ENCODE assay signal across 6 cellular contexts in genomic region chr19:49422407-49423277, GRCh38. TPM values are rescaled to one million over a fixed set of nuclear protein-coding genes. Genes with fewer than 3 reads are reported as not detected.
DNase-seq lines count a peak whose midpoint lies in the region; ATAC-seq, FAIRE-seq and TF ChIP-seq lines count a peak whose summit lies in the region.

No MANE protein-coding gene starts in this region.

- peak overlapping the region; percentile 53 for H3K4me3 ChIP-seq in CD8-positive, alpha-beta memory T cell (ENCODE audit: low read length)
- H3K4me3 ChIP-seq in cardiac fibroblast (replicated peaks in 1 of 2; ENCODE audit: low read depth in 2 of 2, low read length in 2 of 2) (no peak overlapping the region), pancreas (peak overlapping the region in 1 of 4 donors; percentile 22)

- intact Hi-C loops in pancreas (cut with DNase I) = no loop called here

- H3K27me3 ChIP-seq in CD8-positive, alpha-beta memory T cell (ENCODE audit: insufficient read depth, low read length, poor library complexity, severe bottlenecking) = peaks cover 70% of the 10 kb centered on the region
- H3K27me3 ChIP-seq in pancreas = peaks cover 0 to 40% (median 11%) of the 10 kb centered on the region in 4 donors

- H3K36me3 Mint-ChIP-seq in CD8-positive, alpha-beta memory T cell = no peaks in the 10 kb centered on the region

- peak; percentile 27 to 63 (median 41) for DNase-seq in CD8-positive, alpha-beta memory T cell
- DNase-seq in NCI-H2227 treated with DMSO at 0.1 percent for 48 hours (lab: John Stamatoyannopoulos, UW) = peak; percentile 15
- peak in 1 of 2 donors; percentile 50 for DNase-seq in cardiac fibroblast (ENCODE audit: low read depth in 2 of 2)
- peak in 1 of 6 donors; percentile 73 for DNase-seq in pancreas
- no peak for DNase-seq in germinal center (ENCODE audit: low spot score)

- WGBS in pancreas, 2 donors = 3% methylated on average over 62 to 69 of the region's 69 CpGs

- no peak overlapping the region for H3K27ac ChIP-seq in CD8-positive, alpha-beta memory T cell (ENCODE audit: low read depth, low read length)
- H3K27ac ChIP-seq in pancreas = no peak overlapping the region

- H3K9me3 Mint-ChIP-seq in CD8-positive, alpha-beta memory T cell = no peaks in the 10 kb centered on the region

- no peak for FAIRE-seq in pancreas (lab: Jason Lieb, UNC)

- ATAC-seq in pancreas (peak; percentile 39 to 76 (median 65)), GM18498 (IDR thresholded peaks at IDR 0.05; ENCODE audit: unreplicated experiment) (no peak)

- peak overlapping the region in 3 of 8 donors; percentile 52 to 83 (median 80) for H3K27ac Mint-ChIP-seq in CD8-positive, alpha-beta memory T cell

- peak; percentile 32 for TF ChIP-seq CTCF in cardiac fibroblast (IDR thresholded peaks at IDR 0.05; ENCODE audit: low read depth, low read length)
- peak in 3 of 4 donors; percentile 18 to 26 (median 21) for TF ChIP-seq CTCF in pancreas (IDR thresholded peaks at IDR 0.05)

- CTCF ChIA-PET in CD8-positive, alpha-beta memory T cell (lab: Charles Lee) = interaction anchor here (0.9 kb wide), 1 partner anchor 47 kb away, joined by 3 read pairs; no protein-coding TSS in a partner anchor

- peaks cover 47 to 69% (median 53%) of the 10 kb centered on the region in 3 donors for H3K4me1 Mint-ChIP-seq in CD8-positive, alpha-beta memory T cell

- peak overlapping the region; percentile 49 to 86 (median 75) for H3K4me3 Mint-ChIP-seq in CD8-positive, alpha-beta memory T cell

- no peaks in the 10 kb centered on the region for H3K36me3 ChIP-seq in CD8-positive, alpha-beta memory T cell (ENCODE audit: insufficient read depth, low read length)
- H3K36me3 ChIP-seq in pancreas = no peaks in the 10 kb centered on the region

- H3K9me3 ChIP-seq in CD8-positive, alpha-beta memory T cell (ENCODE audit: low read length) = no peaks in the 10 kb centered on the region
- no peaks in the 10 kb centered on the region for H3K9me3 ChIP-seq in pancreas

- peaks cover 78 to 88% of the 10 kb centered on the region in 2 donors for H3K27me3 Mint-ChIP-seq in CD8-positive, alpha-beta memory T cell

- POLR2A ChIA-PET in CD8-positive, alpha-beta memory T cell (lab: Charles Lee) = no interaction called here

- peaks cover 43% of the 10 kb centered on the region for H3K4me1 ChIP-seq in CD8-positive, alpha-beta memory T cell (ENCODE audit: insufficient read depth, low read length)
- H3K4me1 ChIP-seq in pancreas = no peaks in the 10 kb centered on the region

RNA-seq across cellular contexts. Expression of gene PTH2, which starts 0.6 kb away (rescaled TPM):
- total RNA-seq in CD8-positive, alpha-beta memory T cell = not detected
- not detected for polyA plus RNA-seq in CD8-positive, alpha-beta memory T cell
- total RNA-seq in pancreas = not detected
- not detected for polyA plus RNA-seq in pancreas

RNA-seq across cellular contexts. Expression of gene GFY, which starts 2.5 kb away (rescaled TPM):
- total RNA-seq in CD8-positive, alpha-beta memory T cell = not detected
- not detected for polyA plus RNA-seq in CD8-positive, alpha-beta memory T cell
- total RNA-seq in pancreas = not detected
- polyA plus RNA-seq in pancreas = not detected

RNA-seq across cellular contexts. Expression of gene SLC17A7, which starts 18.7 kb away (rescaled TPM):
- under 1 TPM; 0.07 to 0.09 TPM for total RNA-seq in CD8-positive, alpha-beta memory T cell
- not detected for polyA plus RNA-seq in CD8-positive, alpha-beta memory T cell
- total RNA-seq in pancreas = under 1 TPM in 5 of 6 donors, not detected in 1; 0.13 to 0.53 (median 0.40) TPM
- polyA plus RNA-seq in pancreas = under 1 TPM; 0.30 to 0.31 TPM

RNA-seq across cellular contexts. Expression of gene PIH1D1, which starts 29.0 kb away (rescaled TPM):
- total RNA-seq in CD8-positive, alpha-beta memory T cell = 100 to 1,000 TPM; 132 to 138 TPM
- polyA plus RNA-seq in CD8-positive, alpha-beta memory T cell = 81.8 TPM
- 10 to 100 TPM; 34.2 to 49.1 (median 37.2) TPM for total RNA-seq in pancreas
- 100 to 1,000 TPM in 1 of 2 donors, 10 to 100 TPM in 1; 82.5 to 110 TPM for polyA plus RNA-seq in pancreas

RNA-seq across cellular contexts. Expression of gene ALDH16A1, which starts 30.4 kb away (rescaled TPM):
- 10 to 100 TPM; 46.7 to 51.8 TPM for total RNA-seq in CD8-positive, alpha-beta memory T cell
- polyA plus RNA-seq in CD8-positive, alpha-beta memory T cell = 32.5 TPM
- total RNA-seq in pancreas = 10 to 100 TPM; 16.1 to 22.9 (median 19.8) TPM
- 10 to 100 TPM; 72.4 to 89.3 TPM for polyA plus RNA-seq in pancreas
